23 cellular contexts compared by ENCODE assay signal in genomic region chr19:33720691-33721682, GRCh38.
DNase-seq lines count a peak whose midpoint lies in the region; ATAC-seq and TF ChIP-seq lines count a peak whose summit lies in the region.
"Had no signal": no experiment of that assay in that cellular context is flagged by ENCODE, and none has a peak within 500 bp of the region (broad histone marks: within the 10 kb centered on the region; RNA-seq: fewer than 3 reads in every experiment).

No MANE protein-coding gene starts in this region.

- no peak overlapping the region for H3K4me2 ChIP-seq in osteoblast (ENCODE audit: insufficient read depth, low read length)

- peaks cover 5% of the 10 kb centered on the region for H3K9me3 Mint-ChIP-seq in chondrocyte (ENCODE audit: low read depth)
- peaks cover 2% of the 10 kb centered on the region for H3K9me3 Mint-ChIP-seq in activated T-cell treated with anti-CD3 and anti-CD28 coated beads, Interleukin-2, amount 50 U/mL, for 24 hours
- H3K9me3 Mint-ChIP-seq: activated naive CD4-positive, alpha-beta T cell treated with anti-CD3 and anti-CD28 coated beads, Interleukin-2, amount 10 ng/mL, durations not matched to agents 7 days and 5 days had no signal

- no peaks in the 10 kb centered on the region for H3K9me3 ChIP-seq in osteoblast (ENCODE audit: low read depth, low read length)

- no peaks in the 10 kb centered on the region for H3K27me3 ChIP-seq in osteoblast (ENCODE audit: insufficient read depth, low read length)
- H3K27me3 ChIP-seq: tibial nerve had no signal

- H3K27ac Mint-ChIP-seq in chondrocyte (ENCODE audit: unreplicated experiment), result no peak overlapping the region
- H3K27ac Mint-ChIP-seq in activated T-cell treated with anti-CD3 and anti-CD28 coated beads, Interleukin-2, amount 50 U/mL, for 24 hours, result no peak overlapping the region
- H3K27ac Mint-ChIP-seq: activated CD8-positive, alpha-beta T cell treated with anti-CD3 and anti-CD28 coated beads, Interleukin-2, amount 10 ng/mL, durations not matched to agents 7 days and 5 days; activated naive CD4-positive, alpha-beta T cell treated with anti-CD3 and anti-CD28 coated beads, Interleukin-2, amount 10 ng/mL, durations not matched to agents 7 days and 5 days; memory B cell; stimulated activated naive CD8-positive, alpha-beta T cell treated with anti-CD3 and anti-CD28 coated beads, Interleukin-15, amount 100 ng/mL, for 72 hours had no signal

- no peaks in the 10 kb centered on the region for H3K36me3 ChIP-seq in osteoblast (ENCODE audit: insufficient read depth, low read length)
- H3K36me3 ChIP-seq: tibial nerve had no signal

- DNase-seq in LNCaP clone FGC (ENCODE audit: low read depth) (no peak), chondrocyte (ENCODE audit: low spot score) (no peak), osteoblast (ENCODE audit: insufficient read length, low spot score, missing footprints) (peak; percentile 74), NCI-H2029 treated with DMSO at 0.1 percent for 48 hours (lab: John Stamatoyannopoulos, UW) (no peak)
- no peak for DNase-seq in activated T-cell treated with anti-CD3 and anti-CD28 coated beads, Interleukin-2, amount 50 U/mL, for 24 hours
- no peak for DNase-seq in stimulated activated naive CD8-positive, alpha-beta T cell treated with anti-CD3 and anti-CD28 coated beads, Interleukin-15, Interleukin-2, amounts not matched to agents 100 U/mL and 50 U/mL, for 24 hours
- DNase-seq: activated CD4-positive, CD25-positive, alpha-beta regulatory T cell; activated CD8-positive, alpha-beta T cell treated with anti-CD3 and anti-CD28 coated beads, Interleukin-2, amount 10 ng/mL, durations not matched to agents 7 days and 5 days; activated naive CD4-positive, alpha-beta T cell treated with anti-CD3 and anti-CD28 coated beads, Interleukin-2, amount 10 ng/mL, durations not matched to agents 7 days and 5 days; activated T-cell treated with anti-CD3 and anti-CD28 coated beads, Interleukin-2, amount 50 U/mL, for 1 hour; AML-193; central memory CD4-positive, alpha-beta T cell; effector CD4-positive, alpha-beta T cell; naive B cell; NCI-H1436; stimulated activated CD4-positive, alpha-beta T cell treated with anti-CD3 and anti-CD28 coated beads, Interleukin-4, amount 100 ng/mL, for 24 hours; stimulated activated naive CD8-positive, alpha-beta T cell treated with anti-CD3 and anti-CD28 coated beads, Interleukin-15, amount 100 ng/mL, for 72 hours; T-helper 9 cell had no signal

- H3K79me2 ChIP-seq in osteoblast (ENCODE audit: insufficient read depth, low read length), result no peaks in the 10 kb centered on the region

- no peak overlapping the region for H3K27ac ChIP-seq in osteoblast (ENCODE audit: low read depth, low read length)
- H3K27ac ChIP-seq: skin epidermis, tibial nerve had no signal

- no peaks in the 10 kb centered on the region for H3K36me3 Mint-ChIP-seq in chondrocyte (ENCODE audit: low read depth)
- H3K36me3 Mint-ChIP-seq in activated T-cell treated with anti-CD3 and anti-CD28 coated beads, Interleukin-2, amount 50 U/mL, for 24 hours (ENCODE audit: low read depth), result no peaks in the 10 kb centered on the region
- H3K36me3 Mint-ChIP-seq: activated naive CD4-positive, alpha-beta T cell treated with anti-CD3 and anti-CD28 coated beads, Interleukin-2, amount 10 ng/mL, durations not matched to agents 7 days and 5 days; memory B cell had no signal

- peaks cover 15% of the 10 kb centered on the region for H3K27me3 Mint-ChIP-seq in chondrocyte (ENCODE audit: low read depth)
- peaks cover 20% of the 10 kb centered on the region for H3K27me3 Mint-ChIP-seq in activated T-cell treated with anti-CD3 and anti-CD28 coated beads, Interleukin-2, amount 50 U/mL, for 24 hours

- no peaks in the 10 kb centered on the region for H3K4me1 ChIP-seq in osteoblast (ENCODE audit: insufficient read depth, low read length)
- H3K4me1 ChIP-seq: tibial nerve had no signal

- no peak overlapping the region for H3K4me3 ChIP-seq in LNCaP clone FGC (ENCODE audit: low read depth, low read length)
- no peak overlapping the region for H3K4me3 ChIP-seq in osteoblast (ENCODE audit: insufficient read depth, low read length)
- H3K4me3 ChIP-seq: skin epidermis, tibial nerve had no signal

- no peaks in the 10 kb centered on the region for H4K20me1 ChIP-seq in osteoblast (ENCODE audit: insufficient read depth, low read length)

- ATAC-seq in stimulated activated naive CD8-positive, alpha-beta T cell treated with anti-CD3 and anti-CD28 coated beads, Interleukin-15, Interleukin-2, amounts not matched to agents 100 U/mL and 50 U/mL, for 24 hours, result no peak
- ATAC-seq: activated CD8-positive, alpha-beta T cell treated with anti-CD3 and anti-CD28 coated beads, Interleukin-2, amount 10 ng/mL, durations not matched to agents 7 days and 5 days; esophagus mucosa; stimulated activated naive CD8-positive, alpha-beta T cell treated with anti-CD3 and anti-CD28 coated beads, Interleukin-15, amount 100 ng/mL, for 72 hours had no signal

- H3K4me1 Mint-ChIP-seq in chondrocyte (ENCODE audit: low read depth), result no peaks in the 10 kb centered on the region
- no peaks in the 10 kb centered on the region for H3K4me1 Mint-ChIP-seq in activated T-cell treated with anti-CD3 and anti-CD28 coated beads, Interleukin-2, amount 50 U/mL, for 24 hours (ENCODE audit: low read depth)
- H3K4me1 Mint-ChIP-seq: activated naive CD4-positive, alpha-beta T cell treated with anti-CD3 and anti-CD28 coated beads, Interleukin-2, amount 10 ng/mL, durations not matched to agents 7 days and 5 days; memory B cell; naive B cell; stimulated activated naive CD8-positive, alpha-beta T cell treated with anti-CD3 and anti-CD28 coated beads, Interleukin-15, amount 100 ng/mL, for 72 hours had no signal

- H2AFZ ChIP-seq in osteoblast (ENCODE audit: low read length), result no peak overlapping the region

- no peak overlapping the region for H3K4me3 Mint-ChIP-seq in chondrocyte (ENCODE audit: unreplicated experiment)
- H3K4me3 Mint-ChIP-seq in activated T-cell treated with anti-CD3 and anti-CD28 coated beads, Interleukin-2, amount 50 U/mL, for 24 hours, result no peak overlapping the region
- H3K4me3 Mint-ChIP-seq: activated CD8-positive, alpha-beta T cell treated with anti-CD3 and anti-CD28 coated beads, Interleukin-2, amount 10 ng/mL, durations not matched to agents 7 days and 5 days; activated naive CD4-positive, alpha-beta T cell treated with anti-CD3 and anti-CD28 coated beads, Interleukin-2, amount 10 ng/mL, durations not matched to agents 7 days and 5 days; memory B cell; naive B cell; stimulated activated naive CD8-positive, alpha-beta T cell treated with anti-CD3 and anti-CD28 coated beads, Interleukin-15, amount 100 ng/mL, for 72 hours had no signal

- peak; percentile 28; the same call in 1 of the 3 replicates for TF ChIP-seq CTCF in GM12872 (IDR thresholded peaks at IDR 0.05; ENCODE audit: insufficient read depth, low read depth, low read length)
- TF ChIP-seq CTCF in LNCaP clone FGC (IDR thresholded peaks at IDR 0.05; ENCODE audit: control insufficient read depth, extremely low read depth, insufficient read depth), result peak; percentile 66
- TF ChIP-seq CTCF in chondrocyte (IDR thresholded peaks at IDR 0.05), result peak; percentile 18
- TF ChIP-seq CTCF in osteoblast (IDR thresholded peaks at IDR 0.05; ENCODE audit: extremely low read depth, low read depth, low read length), result no peak
